21 cellular contexts compared by ENCODE assay signal in genomic region chr5:122267195-122267594, GRCh38. TPM values are rescaled to one million over a fixed set of nuclear protein-coding genes. Genes with fewer than 3 reads are reported as not detected.
DNase-seq lines count a peak whose midpoint lies in the region; TF ChIP-seq lines count a peak whose summit lies in the region.
"Had no signal": no experiment of that assay in that cellular context is flagged by ENCODE, and none has a peak within 500 bp of the region (broad histone marks: within the 10 kb centered on the region; RNA-seq: fewer than 3 reads in every experiment).

No MANE protein-coding gene starts in this region.

- H3K27me3 Mint-ChIP-seq in mesothelial cell of epicardium (ENCODE audit: low read depth) = no peaks in the 10 kb centered on the region

- no peak overlapping the region for H2BK15ac ChIP-seq in mesenchymal stem cell (ENCODE audit: low read depth, poor library complexity, severe bottlenecking)

- no peak overlapping the region for H3K4ac ChIP-seq in mesenchymal stem cell (ENCODE audit: low read depth in 1 of 2, low read length in 2 of 2)

- H3K27ac ChIP-seq in mesenchymal stem cell (ENCODE audit: low read length, poor library complexity, severe bottlenecking) = no peak overlapping the region
- H3K27ac ChIP-seq: A549, GM23248 had no signal

- peaks cover 29% of the 10 kb centered on the region for H3K9me3 Mint-ChIP-seq in mesothelial cell of epicardium

- H3K4me1 Mint-ChIP-seq in mesothelial cell of epicardium = peaks cover 32% of the 10 kb centered on the region

- no peaks in the 10 kb centered on the region for H3K9me3 ChIP-seq in mesenchymal stem cell (ENCODE audit: control insufficient read depth, low read length)
- H3K9me3 ChIP-seq: A549, BE2C, MG63 had no signal

- H2BK5ac ChIP-seq in mesenchymal stem cell (ENCODE audit: low read depth, low read length, poor library complexity, severe bottlenecking) = no peak overlapping the region

- H4K91ac ChIP-seq in mesenchymal stem cell (ENCODE audit: low read length) = no peak overlapping the region

- no peaks in the 10 kb centered on the region for H3K36me3 ChIP-seq in mesenchymal stem cell (ENCODE audit: control insufficient read depth in 1 of 2, insufficient read depth in 2 of 2, low read depth in 1 of 2, low read length in 2 of 2)
- H3K36me3 ChIP-seq: BE2C, MG63 had no signal

- H3K36me3 Mint-ChIP-seq in mesothelial cell of epicardium = peaks cover 9% of the 10 kb centered on the region

- no peak overlapping the region for H3K9ac ChIP-seq in mesenchymal stem cell (ENCODE audit: low read length)
- H3K9ac ChIP-seq: GM23248 had no signal

- H3K4me2 ChIP-seq in mesenchymal stem cell (ENCODE audit: low read length, poor library complexity, severe bottlenecking) = no peak overlapping the region
- H3K4me2 ChIP-seq: A549 had no signal

- no peak for TF ChIP-seq CTCF in GM20000 (IDR thresholded peaks at IDR 0.05; ENCODE audit: extremely low read depth, missing control alignments)
- TF ChIP-seq CTCF in mesothelial cell of epicardium (IDR thresholded peaks at IDR 0.05; ENCODE audit: unreplicated experiment) = no peak

- H3K79me1 ChIP-seq in mesenchymal stem cell (replicated peaks; ENCODE audit: low read length, poor library complexity, severe bottlenecking) = no peaks in the 10 kb centered on the region

- no peak overlapping the region for H2AFZ ChIP-seq in mesenchymal stem cell (ENCODE audit: low read depth, low read length)
- H2AFZ ChIP-seq: GM23248 had no signal

- 86% methylated on average over 6 of the region's 6 CpGs for WGBS in mesenchymal stem cell

- no peak overlapping the region for H2BK12ac ChIP-seq in mesenchymal stem cell (ENCODE audit: low read length in 2 of 2)

- no peak overlapping the region for H3K4me3 ChIP-seq in mesenchymal stem cell (ENCODE audit: insufficient read depth in 1 of 2, low read depth in 1 of 2, low read length in 2 of 2)
- H3K4me3 ChIP-seq: A549, GM23248, MG63 had no signal

- H3K27me3 ChIP-seq in mesenchymal stem cell (ENCODE audit: control insufficient read depth in 1 of 2, insufficient read depth in 1 of 2, low read length in 2 of 2) = no peaks in the 10 kb centered on the region
- H3K27me3 ChIP-seq: BE2C had no signal

- peak overlapping the region; percentile 2 for H4K8ac ChIP-seq in mesenchymal stem cell (ENCODE audit: low read length)

- H3K18ac ChIP-seq in mesenchymal stem cell (ENCODE audit: low read depth in 1 of 2, low read length in 2 of 2) = peak overlapping the region in 1 of 2 experiments; percentile 54

- H3K27ac Mint-ChIP-seq in mesothelial cell of epicardium = no peak overlapping the region

- H2BK120ac ChIP-seq in mesenchymal stem cell (ENCODE audit: low read depth, low read length) = no peak overlapping the region

- H3K23ac ChIP-seq in mesenchymal stem cell (ENCODE audit: low read length in 2 of 2) = no peak overlapping the region

- no peaks in the 10 kb centered on the region for H3K4me1 ChIP-seq in mesenchymal stem cell (ENCODE audit: control insufficient read depth, insufficient read depth, low read depth, low read length)
- H3K4me1 ChIP-seq: A549, BE2C had no signal

- peak overlapping the region in 1 of 2 experiments; percentile 4 for H3K14ac ChIP-seq in mesenchymal stem cell (ENCODE audit: low read length in 2 of 2)

- no peak overlapping the region for H2AK5ac ChIP-seq in mesenchymal stem cell (ENCODE audit: low read length, severe bottlenecking)

- H3K4me3 Mint-ChIP-seq in mesothelial cell of epicardium = no peak overlapping the region

- peak; percentile 65 for DNase-seq in ELF-1 (ENCODE audit: low read depth, low spot score)
- peak; percentile 88 for DNase-seq in NCI-H69 (lab: John Stamatoyannopoulos, UW)
- peak; percentile 42 for DNase-seq in ecto neural progenitor cell (ENCODE audit: low spot score)
- no peak for DNase-seq in mesenchymal stem cell
- DNase-seq in NCI-H524 treated with DMSO at 0.1 percent for 48 hours (lab: John Stamatoyannopoulos, UW) = no peak
- DNase-seq in GM20000 (ENCODE audit: low spot score) = no peak
- DNase-seq in mesothelial cell of epicardium (ENCODE audit: low spot score in 2 of 2, unreplicated experiment in 2 of 2) = no peak
- DNase-seq in central memory CD4-positive, alpha-beta T cell = no peak
- DNase-seq: BE2C, GM23248, HCEC 1CT, IMR-90, Karpas-422, MG63, NCI-H1048, NCI-H1417 treated with DMSO at 0.1 percent for 48 hours, NCI-H1930, NCI-H524 had no signal

RNA-seq across cellular contexts. Expression of gene SNCAIP, which starts 44.8 kb away (rescaled TPM):
- 1.5 TPM for polyA plus RNA-seq in mesenchymal stem cell (2013, experiment 1 of 2)
- 1.8 TPM for polyA plus RNA-seq in mesenchymal stem cell (2013, experiment 2 of 2)
- 102 to 113 TPM (median 109 TPM) in 3 replicates for total RNA-seq in mesothelial cell of epicardium
- total RNA-seq: OCI-LY7, SK-MEL-5 had no signal

Comparison
In these comparisons a context has a peak if more than half of its experiments do, and no peak if none do; other contexts are left out.
1. DNase-seq: peak in ELF-1 (single experiment), NCI-H69 (single experiment) and ecto neural progenitor cell (single experiment); none in mesenchymal stem cell (single experiment), NCI-H524 treated with DMSO at 0.1 percent for 48 hours (single experiment), GM20000 (single experiment), mesothelial cell of epicardium (0 of 2) and central memory CD4-positive, alpha-beta T cell (single experiment).